ENCODE assay signal across 23 cellular contexts in the genomic region with DNA sequence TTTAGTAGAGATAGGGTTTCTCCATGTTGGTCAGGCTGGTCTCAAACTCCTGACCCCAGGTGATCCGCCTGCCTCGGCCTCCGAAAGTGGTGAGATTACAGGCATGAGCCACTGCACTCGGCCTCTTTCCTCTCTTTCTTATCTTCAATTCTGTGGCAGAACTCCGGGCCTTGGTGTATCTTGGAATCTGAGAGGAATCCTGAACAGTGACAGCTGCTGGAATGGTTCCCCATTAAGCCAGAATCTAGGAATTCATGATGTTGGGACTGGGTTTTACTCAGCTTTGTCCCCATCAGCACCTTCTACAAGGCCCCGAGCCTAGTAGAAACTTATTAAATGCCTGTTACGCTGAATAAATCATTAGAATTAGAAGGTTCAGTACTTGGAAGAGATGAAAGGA.
"Had no signal": no experiment of that assay in that cellular context is flagged by ENCODE, and none has a peak within 500 bp of the region (broad histone marks: within the 10 kb centered on the region; RNA-seq: fewer than 3 reads in every experiment).

No MANE protein-coding gene starts in this region.

- H3K9me3 Mint-ChIP-seq: activated naive CD8-positive, alpha-beta T cell treated with anti-CD3 and anti-CD28 coated beads, Interleukin-2, amount 50 U/mL, for 24 hours; activated T-helper 1 cell treated with anti-CD3 and anti-CD28 coated beads, Interleukin-12 subunit alpha, Interleukin-12 subunit beta, Interleukin-2, Interleukin-4 antibody, amounts not matched to agents 30 ng/mL and 10 ng/mL and 1 ng/mL, durations not matched to agents 14 hours and 24 hours and 36 hours; memory B cell; naive B cell; stimulated activated memory B cell treated with anti-CD40 and anti-IgM and Interleukin-4, amounts not matched to agents 10 μg/mL and 1 μg/mL and 100 μg/mL, for 72 hours had no signal

- H3K4me3 Mint-ChIP-seq: activated CD8-positive, alpha-beta T cell treated with anti-CD3 and anti-CD28 coated beads, Interleukin-2, amount 10 ng/mL, durations not matched to agents 7 days and 5 days; activated naive CD8-positive, alpha-beta T cell treated with anti-CD3 and anti-CD28 coated beads, Interleukin-2, amount 50 U/mL, for 24 hours; activated T-helper 1 cell treated with anti-CD3 and anti-CD28 coated beads, Interleukin-12 subunit alpha, Interleukin-12 subunit beta, Interleukin-2, Interleukin-4 antibody, amounts not matched to agents 30 ng/mL and 10 ng/mL and 1 ng/mL, durations not matched to agents 14 hours and 24 hours and 36 hours; memory B cell; naive B cell; stimulated activated memory B cell treated with anti-CD40 and anti-IgM and Interleukin-4, amounts not matched to agents 10 μg/mL and 1 μg/mL and 100 μg/mL, for 72 hours had no signal

- H3K4me1 Mint-ChIP-seq: activated naive CD8-positive, alpha-beta T cell treated with anti-CD3 and anti-CD28 coated beads, Interleukin-2, amount 50 U/mL, for 24 hours; memory B cell; naive B cell; stimulated activated memory B cell treated with anti-CD40 and anti-IgM and Interleukin-4, amounts not matched to agents 10 μg/mL and 1 μg/mL and 100 μg/mL, for 72 hours had no signal

- H3K4me3 ChIP-seq: body of pancreas, cardiac muscle cell, left lung, mucosa of descending colon, ovary, prostate gland, skin epidermis, stomach, suprapubic skin, transverse colon, vagina had no signal

- H3K27ac Mint-ChIP-seq: activated CD8-positive, alpha-beta T cell treated with anti-CD3 and anti-CD28 coated beads, Interleukin-2, amount 10 ng/mL, durations not matched to agents 7 days and 5 days; activated naive CD8-positive, alpha-beta T cell treated with anti-CD3 and anti-CD28 coated beads, Interleukin-2, amount 50 U/mL, for 24 hours; activated T-helper 1 cell treated with anti-CD3 and anti-CD28 coated beads, Interleukin-12 subunit alpha, Interleukin-12 subunit beta, Interleukin-2, Interleukin-4 antibody, amounts not matched to agents 30 ng/mL and 10 ng/mL and 1 ng/mL, durations not matched to agents 14 hours and 24 hours and 36 hours; memory B cell; naive B cell; stimulated activated memory B cell treated with anti-CD40 and anti-IgM and Interleukin-4, amounts not matched to agents 10 μg/mL and 1 μg/mL and 100 μg/mL, for 72 hours had no signal

- H3K36me3 ChIP-seq: cardiac muscle cell, left lung, ovary, prostate gland, stomach, suprapubic skin, transverse colon, vagina had no signal

- H3K36me3 Mint-ChIP-seq: memory B cell; naive B cell; stimulated activated memory B cell treated with anti-CD40 and anti-IgM and Interleukin-4, amounts not matched to agents 10 μg/mL and 1 μg/mL and 100 μg/mL, for 72 hours had no signal

- H3K4me1 ChIP-seq: prostate gland had no signal

- H3K27me3 ChIP-seq: body of pancreas, cardiac muscle cell, left lung, ovary, stomach, suprapubic skin, transverse colon, vagina had no signal

- H3K27ac ChIP-seq: cardiac muscle cell, ovary, prostate gland, suprapubic skin, transverse colon, vagina had no signal

- H3K9me3 ChIP-seq: body of pancreas, left lung, mucosa of descending colon, ovary, prostate gland, stomach, suprapubic skin, transverse colon, vagina had no signal

- ATAC-seq: activated CD8-positive, alpha-beta T cell treated with anti-CD3 and anti-CD28 coated beads, Interleukin-2, amount 10 ng/mL, durations not matched to agents 7 days and 5 days; activated naive CD8-positive, alpha-beta T cell treated with anti-CD3 and anti-CD28 coated beads, Interleukin-2, amount 50 U/mL, for 24 hours; stimulated activated memory B cell treated with anti-CD40 and anti-IgM and Interleukin-4, amounts not matched to agents 10 μg/mL and 1 μg/mL and 100 μg/mL, for 72 hours had no signal

- DNase-seq: activated CD4-positive, alpha-beta T cell treated with anti-CD3 and anti-CD28 coated beads for 1 hour; activated CD4-positive, alpha-beta T cell treated with anti-CD3 and anti-CD28 coated beads, Interleukin-2, amount 50 U/mL, for 1 hour; activated CD8-positive, alpha-beta T cell treated with anti-CD3 and anti-CD28 coated beads, Interleukin-2, amount 10 ng/mL, durations not matched to agents 7 days and 5 days; activated gamma-delta T cell; activated naive CD4-positive, alpha-beta T cell treated with anti-CD3 and anti-CD28 coated beads, Interleukin-2, amount 50 U/mL, for 16 hours; activated naive CD8-positive, alpha-beta T cell treated with anti-CD3 and anti-CD28 coated beads, Interleukin-2, amount 50 U/mL, for 24 hours; left lung; naive B cell; stimulated activated CD4-positive, alpha-beta T cell treated with anti-CD3 and anti-CD28 coated beads, Interleukin-2, amount 100 ng/mL, for 24 hours; stomach; T-helper 1 cell; transverse colon had no signal

- H3K27me3 Mint-ChIP-seq: naive B cell; stimulated activated memory B cell treated with anti-CD40 and anti-IgM and Interleukin-4, amounts not matched to agents 10 μg/mL and 1 μg/mL and 100 μg/mL, for 72 hours had no signal
